Comparison of ENCODE assay signal across 8 cellular contexts in the genomic region with DNA sequence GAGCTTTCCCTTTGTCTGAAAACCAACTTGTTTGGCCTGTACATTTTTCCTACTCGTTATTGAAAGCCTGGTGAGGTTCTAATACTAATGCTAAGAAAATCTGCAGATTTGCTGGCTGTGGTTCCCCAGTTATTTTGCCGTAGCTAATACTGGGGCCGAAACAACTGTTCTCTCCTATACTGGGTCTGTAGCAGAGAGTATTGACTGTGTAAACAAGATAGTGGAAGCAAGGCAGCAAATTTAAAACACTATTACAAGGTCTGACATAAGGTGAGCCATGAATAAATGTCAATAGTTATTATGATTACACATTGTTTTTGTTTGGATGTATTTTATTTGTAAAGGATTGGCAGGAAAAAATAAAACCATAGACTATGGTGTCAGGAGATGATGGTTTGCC.
"Had no signal": no experiment of that assay in that cellular context is flagged by ENCODE, and none has a peak within 500 bp of the region (broad histone marks: within the 10 kb centered on the region; RNA-seq: fewer than 3 reads in every experiment).

No MANE protein-coding gene starts in this region.

- DNase-seq: GDM1, GF-D8 had no signal

- FAIRE-seq: G401.6, GM12878, GM12891, GM12892, GM18507, GM19239 had no signal

- H3K4me3 ChIP-seq: GM12878 had no signal

- ATAC-seq: GM12878 had no signal
